8 cellular contexts compared by ENCODE assay signal in the genomic region with DNA sequence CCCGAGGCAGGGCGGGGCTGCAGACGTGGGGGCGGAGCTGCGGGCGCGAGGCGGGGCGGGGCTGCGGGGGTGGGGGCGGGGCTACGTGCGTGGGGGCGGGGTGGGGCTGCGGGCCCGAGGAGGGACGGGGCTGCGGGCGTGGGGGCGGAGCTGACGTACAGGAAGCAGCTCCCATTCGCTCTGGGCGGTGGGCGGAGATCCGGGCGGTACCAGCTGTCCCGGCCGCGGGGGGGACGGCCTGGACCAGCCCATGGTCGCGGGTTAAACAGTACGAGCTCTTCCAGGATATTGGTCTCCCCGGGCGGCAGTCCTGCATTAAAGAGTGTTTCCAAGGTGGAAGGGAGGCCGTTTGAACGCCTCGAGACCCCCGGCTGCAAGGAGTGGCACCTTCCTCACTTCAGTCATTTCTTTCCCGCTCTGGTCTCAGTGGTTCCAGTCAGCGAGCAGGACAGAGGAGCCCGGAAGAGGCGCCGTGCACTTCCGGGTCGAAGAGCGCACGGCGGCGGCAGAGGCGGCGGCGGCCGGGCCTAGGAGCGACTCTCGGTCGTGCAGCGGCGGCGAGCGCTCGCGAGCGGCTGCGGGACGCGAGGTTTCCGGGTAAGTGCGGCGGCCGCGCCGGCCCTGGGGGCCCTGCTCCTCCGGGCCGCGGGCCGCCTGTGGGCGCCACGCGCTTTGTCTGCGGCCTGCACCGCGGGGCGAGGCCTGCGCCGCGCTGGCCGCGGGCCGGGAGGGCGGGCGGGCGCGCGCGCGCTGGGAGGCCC. TPM values are rescaled to one million over a fixed set of nuclear protein-coding genes. Genes with fewer than 3 reads are reported as not detected.
DNase-seq lines count a peak whose midpoint lies in the region; ATAC-seq and TF ChIP-seq lines count a peak whose summit lies in the region.

A gene with protein sequence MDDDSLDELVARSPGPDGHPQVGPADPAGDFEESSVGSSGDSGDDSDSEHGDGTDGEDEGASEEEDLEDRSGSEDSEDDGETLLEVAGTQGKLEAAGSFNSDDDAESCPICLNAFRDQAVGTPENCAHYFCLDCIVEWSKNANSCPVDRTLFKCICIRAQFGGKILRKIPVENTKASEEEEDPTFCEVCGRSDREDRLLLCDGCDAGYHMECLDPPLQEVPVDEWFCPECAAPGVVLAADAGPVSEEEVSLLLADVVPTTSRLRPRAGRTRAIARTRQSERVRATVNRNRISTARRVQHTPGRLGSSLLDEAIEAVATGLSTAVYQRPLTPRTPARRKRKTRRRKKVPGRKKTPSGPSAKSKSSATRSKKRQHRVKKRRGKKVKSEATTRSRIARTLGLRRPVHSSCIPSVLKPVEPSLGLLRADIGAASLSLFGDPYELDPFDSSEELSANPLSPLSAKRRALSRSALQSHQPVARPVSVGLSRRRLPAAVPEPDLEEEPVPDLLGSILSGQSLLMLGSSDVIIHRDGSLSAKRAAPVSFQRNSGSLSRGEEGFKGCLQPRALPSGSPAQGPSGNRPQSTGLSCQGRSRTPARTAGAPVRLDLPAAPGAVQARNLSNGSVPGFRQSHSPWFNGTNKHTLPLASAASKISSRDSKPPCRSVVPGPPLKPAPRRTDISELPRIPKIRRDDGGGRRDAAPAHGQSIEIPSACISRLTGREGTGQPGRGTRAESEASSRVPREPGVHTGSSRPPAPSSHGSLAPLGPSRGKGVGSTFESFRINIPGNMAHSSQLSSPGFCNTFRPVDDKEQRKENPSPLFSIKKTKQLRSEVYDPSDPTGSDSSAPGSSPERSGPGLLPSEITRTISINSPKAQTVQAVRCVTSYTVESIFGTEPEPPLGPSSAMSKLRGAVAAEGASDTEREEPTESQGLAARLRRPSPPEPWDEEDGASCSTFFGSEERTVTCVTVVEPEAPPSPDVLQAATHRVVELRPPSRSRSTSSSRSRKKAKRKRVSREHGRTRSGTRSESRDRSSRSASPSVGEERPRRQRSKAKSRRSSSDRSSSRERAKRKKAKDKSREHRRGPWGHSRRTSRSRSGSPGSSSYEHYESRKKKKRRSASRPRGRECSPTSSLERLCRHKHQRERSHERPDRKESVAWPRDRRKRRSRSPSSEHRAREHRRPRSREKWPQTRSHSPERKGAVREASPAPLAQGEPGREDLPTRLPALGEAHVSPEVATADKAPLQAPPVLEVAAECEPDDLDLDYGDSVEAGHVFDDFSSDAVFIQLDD (N-terminal part only) (plus strand): TSS at position 475 of the 761 bp plus-strand sequence. CDS start 5,043 bp downstream, outside the sequence.

- H3K4me1 Mint-ChIP-seq in T-helper 17 cell, result peaks cover 36% of the 10 kb centered on the region

- no peaks in the 10 kb centered on the region for H3K27me3 Mint-ChIP-seq in T-helper 17 cell

- H3K36me3 Mint-ChIP-seq in T-helper 17 cell (ENCODE audit: low read depth), result no peaks in the 10 kb centered on the region

- H3K27ac ChIP-seq in psoas muscle (peak within 1 kb of the TSS; percentile 97), urinary bladder (ENCODE audit: low read depth) (peak within 1 kb of the TSS; percentile 92)

- H3K4me1 ChIP-seq in psoas muscle (peaks cover 47% of the 10 kb centered on the region), urinary bladder (ENCODE audit: insufficient read depth) (peaks cover 3% of the 10 kb centered on the region)

- DNase-seq in NCI-H187 (lab: John Stamatoyannopoulos, UW) (peak; percentile 89 to 94), T-helper 17 cell (peak; percentile 94 to 96 (median 95)), amygdala (lab: John Stamatoyannopoulos, UW) (peak; percentile 66 to 99 (median 92)), left ventricle myocardium superior (peak; percentile 98), psoas muscle (peak; percentile 96 to 99)

- H3K36me3 ChIP-seq in psoas muscle (ENCODE audit: insufficient read depth in 1 of 2, low read depth in 1 of 2), result peaks cover 0 to under 1% of the 10 kb centered on the region in 2 donors
- peaks cover 2% of the 10 kb centered on the region for H3K36me3 ChIP-seq in urinary bladder (ENCODE audit: insufficient read depth)

- peak within 1 kb of the TSS; percentile 87 for H3K27ac Mint-ChIP-seq in T-helper 17 cell

- peak within 1 kb of the TSS; percentile 94 for H3K4me3 Mint-ChIP-seq in T-helper 17 cell

- H3K4me3 ChIP-seq in psoas muscle (peak within 1 kb of the TSS; percentile 98), urinary bladder (ENCODE audit: low read depth, low read length) (peak within 1 kb of the TSS; percentile 99)

- intact Hi-C loops in left ventricle myocardium superior (cut with micrococcal nuclease) (no loop called here), psoas muscle (cut with DNase I) (loop anchor here (2.0 to 10.0 kb wide), 3 partner anchors 35 to 119 kb away; a partner anchor contains a TSS)

- WGBS in psoas muscle, 3 donors, result 0 to 1% (median 0%) methylated on average over 30 to 92 of the region's 97 CpGs
- WGBS in urinary bladder, result 1% methylated on average over 96 of the region's 97 CpGs

- H3K27me3 ChIP-seq in psoas muscle (ENCODE audit: insufficient read depth in 3 of 3, low read length in 2 of 3), result no peaks in the 10 kb centered on the region

- no peak for TF ChIP-seq CTCF in psoas muscle (IDR thresholded peaks at IDR 0.05)

- H3K9me3 ChIP-seq in T-helper 17 cell (ENCODE audit: control insufficient read depth, low read length, poor library complexity, severe bottlenecking), result no peaks in the 10 kb centered on the region
- no peaks in the 10 kb centered on the region for H3K9me3 ChIP-seq in psoas muscle

- ATAC-seq in GM18499 (IDR thresholded peaks at IDR 0.05; ENCODE audit: insufficient read depth, unreplicated experiment), result peak; percentile 61
- ATAC-seq in HG02938 (IDR thresholded peaks at IDR 0.05; ENCODE audit: unreplicated experiment), result peak; percentile 82
- ATAC-seq in T-helper 17 cell, result peak; percentile 88
- ATAC-seq in left ventricle myocardium superior, result peak; percentile 91
- ATAC-seq in psoas muscle, result peak; percentile 92 to 95 (median 93)

RNA-seq across cellular contexts. Expression of the gene that starts here (rescaled TPM):
- total RNA-seq in T-helper 17 cell (10 to 100 TPM; 36.7 to 44.8 TPM), left ventricle myocardium superior (18.5 TPM), psoas muscle (10 to 100 TPM; 19.8 to 31.2 (median 25.0) TPM), urinary bladder (16.5 TPM)
- polyA plus RNA-seq in psoas muscle (10 to 100 TPM; 11.7 to 19.5 (median 13.5) TPM), urinary bladder (21.1 TPM)

Comparison
In these comparisons a context has a peak if more than half of its experiments do, and no peak if none do; other contexts are left out.
1. Peak in every context shown above with its lines: DNase-seq, ATAC-seq, H3K4me3 ChIP-seq and H3K27ac ChIP-seq.